1 cellular context compared by ENCODE assay signal in genomic region chr2:73233932-73234832, GRCh38.
TF ChIP-seq lines count a peak whose summit lies in the region.

Gene CCT7, plus strand, starts transcription at chr2:73234308. Its CDS starts 71 bp downstream, at chr2:73234379.

TF ChIP-seq in HepG2, 621 proteins besides CTCF, POLR2A, EP300 and RAD21 (continued from another document and continues in another):
- TF ChIP-seq ZFP82 (CRISPR knock-in tag; IDR thresholded peaks at IDR 0.05; ENCODE audit: borderline replicate concordance): no peak
- TF ChIP-seq POLR2AphosphoS2 (IDR thresholded peaks at IDR 0.05; ENCODE audit: low read depth, low read length): peak; percentile 84; the same call in 1 of the 2 replicates
- TF ChIP-seq CREBL2 (CRISPR knock-in tag; IDR thresholded peaks at IDR 0.05; ENCODE audit: borderline replicate concordance): peak; percentile 79
- TF ChIP-seq HOXD1 (CRISPR knock-in tag; IDR thresholded peaks at IDR 0.05): peak; percentile 82; the same call in 1 of the 2 replicates
- TF ChIP-seq NR2C2 (CRISPR knock-in tag; IDR thresholded peaks at IDR 0.05; ENCODE audit: borderline replicate concordance): peak; percentile 92
- no peak; the same call in none of the 2 replicates for TF ChIP-seq ZNF670 (CRISPR knock-in tag; IDR thresholded peaks at IDR 0.05; ENCODE audit: borderline replicate concordance)
- TF ChIP-seq PPARG (CRISPR knock-in tag; conservative IDR thresholded peaks at IDR 0.05): no peak
- peak; percentile 77; the same call in 1 of the 2 replicates for TF ChIP-seq GMEB1 (CRISPR knock-in tag; IDR thresholded peaks at IDR 0.05; ENCODE audit: borderline replicate concordance)
- TF ChIP-seq ZNF782 (CRISPR knock-in tag; IDR thresholded peaks at IDR 0.05; ENCODE audit: borderline replicate concordance): peak; percentile 92; the same call in 1 of the 2 replicates
- peak; percentile 86; the same call in 1 of the 2 replicates for TF ChIP-seq ZNF225 (CRISPR knock-in tag; IDR thresholded peaks at IDR 0.05)
- TF ChIP-seq TGIF2 (CRISPR knock-in tag; IDR thresholded peaks at IDR 0.05): peak; percentile 89
- TF ChIP-seq ZNF20 (CRISPR knock-in tag; IDR thresholded peaks at IDR 0.05): no peak
- TF ChIP-seq KDM2A (CRISPR knock-in tag; IDR thresholded peaks at IDR 0.05; ENCODE audit: borderline replicate concordance, low read depth): peak; percentile 96
- TF ChIP-seq TCF7 (IDR thresholded peaks at IDR 0.05; ENCODE audit: low read depth): no peak
- no peak; the same call in 1 of the 2 replicates for TF ChIP-seq LRRFIP1 (CRISPR knock-in tag; conservative IDR thresholded peaks at IDR 0.05)
- no peak for TF ChIP-seq PBX2 (CRISPR knock-in tag; IDR thresholded peaks at IDR 0.05)
- peak; percentile 40; the same call in 1 of the 2 replicates for TF ChIP-seq MLX (CRISPR knock-in tag; IDR thresholded peaks at IDR 0.05)
- TF ChIP-seq KLF13 (CRISPR knock-in tag; IDR thresholded peaks at IDR 0.05): 0 out of 2 replicates have a peak, but pooled peaks have one; percentile 68
- peak; percentile 56; the same call in 1 of the 2 replicates for TF ChIP-seq SIN3B (IDR thresholded peaks at IDR 0.05; ENCODE audit: low read length)
- peak; percentile 88; the same call in 1 of the 2 replicates for TF ChIP-seq ZNF256 (CRISPR knock-in tag; conservative IDR thresholded peaks at IDR 0.05)
- TF ChIP-seq THAP7 (CRISPR knock-in tag; IDR thresholded peaks at IDR 0.05): no peak; the same call in 1 of the 2 replicates
- no peak for TF ChIP-seq NR3C1 (CRISPR knock-in tag; IDR thresholded peaks at IDR 0.05)
- peak; percentile 94 for TF ChIP-seq ZNF335 (CRISPR knock-in tag; IDR thresholded peaks at IDR 0.05)
- no peak; the same call in 1 of the 2 replicates for TF ChIP-seq ZNF563 (CRISPR knock-in tag; IDR thresholded peaks at IDR 0.05)
- TF ChIP-seq ARID5B (CRISPR knock-in tag; IDR thresholded peaks at IDR 0.05): peak; percentile 66
- TF ChIP-seq ZNF619 (CRISPR knock-in tag; IDR thresholded peaks at IDR 0.05): 0 out of 2 replicates have a peak, but pooled peaks have one; percentile 83
- no peak for TF ChIP-seq ZNF205 (CRISPR knock-in tag; IDR thresholded peaks at IDR 0.05)
- TF ChIP-seq GATAD1 (CRISPR knock-in tag; IDR thresholded peaks at IDR 0.05): peak; percentile 96
- TF ChIP-seq IRF1 (CRISPR knock-in tag; IDR thresholded peaks at IDR 0.05; ENCODE audit: low read depth): peak; percentile 76; the same call in 1 of the 2 replicates
- peak; percentile 79 for TF ChIP-seq IRF2 (CRISPR knock-in tag; IDR thresholded peaks at IDR 0.05)
- TF ChIP-seq ZNF740 (CRISPR knock-in tag; IDR thresholded peaks at IDR 0.05): no peak
- no peak for TF ChIP-seq DPF2 (CRISPR knock-in tag; IDR thresholded peaks at IDR 0.05; ENCODE audit: borderline replicate concordance, low read depth)
- 0 out of 2 replicates have a peak, but pooled peaks have one; percentile 71 for TF ChIP-seq ZBTB46 (CRISPR knock-in tag; IDR thresholded peaks at IDR 0.05; ENCODE audit: borderline replicate concordance)
- peak; percentile 96 for TF ChIP-seq SIN3A (IDR thresholded peaks at IDR 0.05; ENCODE audit: borderline replicate concordance, low read depth, low read length)
- no peak for TF ChIP-seq SRSF4 (IDR thresholded peaks at IDR 0.05; ENCODE audit: low read depth, low read length, poor library complexity, severe bottlenecking)
- peak; percentile 80; the same call in 1 of the 2 replicates for TF ChIP-seq ZBTB26 (CRISPR knock-in tag; IDR thresholded peaks at IDR 0.05; ENCODE audit: borderline replicate concordance)
- TF ChIP-seq NCOA5 (CRISPR knock-in tag; IDR thresholded peaks at IDR 0.05): no peak
- TF ChIP-seq CENPX (CRISPR knock-in tag; IDR thresholded peaks at IDR 0.05): no peak
- peak; percentile 97 for TF ChIP-seq ZNF766 (CRISPR knock-in tag; IDR thresholded peaks at IDR 0.05; ENCODE audit: borderline replicate concordance)
- TF ChIP-seq ZNF33A (CRISPR knock-in tag; IDR thresholded peaks at IDR 0.05; ENCODE audit: borderline replicate concordance): no peak; the same call in 1 of the 2 replicates
- peak; percentile 22; the same call in 1 of the 2 replicates for TF ChIP-seq ZNF567 (CRISPR knock-in tag; IDR thresholded peaks at IDR 0.05; ENCODE audit: borderline replicate concordance)
- no peak for TF ChIP-seq HOXA7 (CRISPR knock-in tag; IDR thresholded peaks at IDR 0.05)
- peak; percentile 8; the same call in 1 of the 2 replicates for TF ChIP-seq HHEX (CRISPR knock-in tag; IDR thresholded peaks at IDR 0.05)
- TF ChIP-seq CREB1 (IDR thresholded peaks at IDR 0.05): peak; percentile 39
- TF ChIP-seq CREB1 (CRISPR knock-in tag; IDR thresholded peaks at IDR 0.05): peak; percentile 62
- TF ChIP-seq ZNF550 (CRISPR knock-in tag; IDR thresholded peaks at IDR 0.05; ENCODE audit: borderline replicate concordance): no peak
- TF ChIP-seq NFRKB (IDR thresholded peaks at IDR 0.05): no peak
- TF ChIP-seq NONO (IDR thresholded peaks at IDR 0.05): no peak
- TF ChIP-seq NONO (CRISPR knock-in tag; conservative IDR thresholded peaks at IDR 0.05): peak; percentile 87
- TF ChIP-seq ZBTB43 (CRISPR knock-in tag; conservative IDR thresholded peaks at IDR 0.05): peak; percentile 88
- TF ChIP-seq KMT2A (CRISPR knock-in tag; IDR thresholded peaks at IDR 0.05): peak; percentile 95
- peak; percentile 84 for TF ChIP-seq NAIF1 (CRISPR knock-in tag; IDR thresholded peaks at IDR 0.05; ENCODE audit: borderline replicate concordance)
